ENCODE assay signal across 8 cellular contexts in the genomic region with DNA sequence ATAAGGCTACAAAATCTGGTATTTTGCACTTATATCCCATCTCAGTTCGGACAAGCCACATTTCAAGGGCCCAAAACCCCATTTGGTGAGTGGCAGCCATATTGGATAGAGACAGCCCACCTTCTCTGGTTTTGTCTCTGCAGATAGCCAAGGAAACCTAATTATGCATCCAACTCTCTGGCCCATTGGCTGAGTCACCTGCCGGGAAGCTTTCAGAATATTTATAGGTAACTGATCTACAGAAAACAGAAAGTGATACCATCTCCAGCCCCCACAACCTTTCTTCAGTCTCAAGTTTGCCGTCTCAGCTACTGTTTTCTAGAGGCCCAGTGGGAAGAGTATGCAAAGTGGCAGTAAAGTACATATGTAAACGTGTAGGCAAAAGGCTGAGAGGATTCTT. TPM values are rescaled to one million over a fixed set of nuclear protein-coding genes. Genes with fewer than 3 reads are reported as not detected.
DNase-seq lines count a peak whose midpoint lies in the region; ATAC-seq lines count a peak whose summit lies in the region.

No MANE protein-coding gene starts in this region.

- H3K4me1 ChIP-seq in CD4-positive, alpha-beta memory T cell (ENCODE audit: insufficient read depth, low read length) = peaks cover 63% of the 10 kb centered on the region

- H3K4me1 Mint-ChIP-seq in CD4-positive, alpha-beta memory T cell = peaks cover 38 to 69% (median 52%) of the 10 kb centered on the region in 4 donors
- H3K4me1 Mint-ChIP-seq in activated naive CD8-positive, alpha-beta T cell treated with anti-CD3 and anti-CD28 coated beads, Interleukin-2, amount 10 ng/mL, durations not matched to agents 7 days and 5 days = peaks cover 39% of the 10 kb centered on the region

- no peaks in the 10 kb centered on the region for H3K36me3 Mint-ChIP-seq in CD4-positive, alpha-beta memory T cell
- H3K36me3 Mint-ChIP-seq in activated naive CD8-positive, alpha-beta T cell treated with anti-CD3 and anti-CD28 coated beads, Interleukin-2, amount 10 ng/mL, durations not matched to agents 7 days and 5 days = peaks cover 4% of the 10 kb centered on the region

- POLR2A ChIA-PET in CD4-positive, alpha-beta memory T cell (lab: Charles Lee; ENCODE audit: partially characterized antibody) = interaction anchor here (0.7 to 1.1 kb wide), 2 partner anchors 35 to 1305 kb away, joined by 3 to 5 read pairs; no protein-coding TSS in a partner anchor
- POLR2A ChIA-PET in activated naive CD8-positive, alpha-beta T cell treated with anti-CD3 and anti-CD28 coated beads, Interleukin-2, amount 10 ng/mL, durations not matched to agents 7 days and 5 days (lab: Charles Lee) = interaction anchor here (0.7 to 1.6 kb wide), 4 partner anchors 35 to 303 kb away, joined by 3 to 4 read pairs (median 4); no protein-coding TSS in a partner anchor

- H3K9me3 ChIP-seq in CD4-positive, alpha-beta memory T cell (ENCODE audit: control insufficient read depth in 1 of 2, low read length in 2 of 2) = no peaks in the 10 kb centered on the region

- DNase-seq in CD4-positive, alpha-beta memory T cell = peak in 1 of 5 donors; percentile 18
- DNase-seq in activated naive CD8-positive, alpha-beta T cell treated with anti-CD3 and anti-CD28 coated beads, Interleukin-2, amount 10 ng/mL, durations not matched to agents 7 days and 5 days = no peak
- DNase-seq in HT-29 (ENCODE audit: low spot score) (no peak), NCI-H2081 treated with DMSO at 0.1 percent for 48 hours (lab: John Stamatoyannopoulos, UW) (no peak), cerebellar cortex (ENCODE audit: low spot score) (no peak), NCI-H2107 treated with DMSO at 0.1 percent for 48 hours (lab: John Stamatoyannopoulos, UW; ENCODE audit: unreplicated experiment) (no peak)

- H3K27me3 Mint-ChIP-seq in CD4-positive, alpha-beta memory T cell = no peaks in the 10 kb centered on the region
- H3K27me3 Mint-ChIP-seq in activated naive CD8-positive, alpha-beta T cell treated with anti-CD3 and anti-CD28 coated beads, Interleukin-2, amount 10 ng/mL, durations not matched to agents 7 days and 5 days = no peaks in the 10 kb centered on the region

- no peak overlapping the region for H3K27ac ChIP-seq in CD4-positive, alpha-beta memory T cell (ENCODE audit: low read depth, low read length)

- H3K4me3 Mint-ChIP-seq in CD4-positive, alpha-beta memory T cell = peak overlapping the region in 6 of 8 donors; percentile 22 to 70 (median 36)
- peak overlapping the region; percentile 20 for H3K4me3 Mint-ChIP-seq in activated naive CD8-positive, alpha-beta T cell treated with anti-CD3 and anti-CD28 coated beads, Interleukin-2, amount 10 ng/mL, durations not matched to agents 7 days and 5 days

- intact Hi-C loops in CD4-positive, alpha-beta memory T cell (cut with micrococcal nuclease) = no loop called here

- H3K27ac Mint-ChIP-seq in CD4-positive, alpha-beta memory T cell = peak overlapping the region; percentile 6 to 63 (median 49)
- H3K27ac Mint-ChIP-seq in activated naive CD8-positive, alpha-beta T cell treated with anti-CD3 and anti-CD28 coated beads, Interleukin-2, amount 10 ng/mL, durations not matched to agents 7 days and 5 days = peak overlapping the region; percentile 82

- ATAC-seq in GM19463 (IDR thresholded peaks at IDR 0.05; ENCODE audit: unreplicated experiment) (peak; percentile 97), HG03442 (IDR thresholded peaks at IDR 0.05; ENCODE audit: unreplicated experiment) (peak; percentile 93)
- ATAC-seq in activated naive CD8-positive, alpha-beta T cell treated with anti-CD3 and anti-CD28 coated beads, Interleukin-2, amount 10 ng/mL, durations not matched to agents 7 days and 5 days (ENCODE audit: low read depth) = peak; percentile 77

- CTCF ChIA-PET in CD4-positive, alpha-beta memory T cell (lab: Charles Lee; ENCODE audit: partially characterized antibody) = interaction anchor here (0.7 to 1.4 kb wide), 4 partner anchors 8 to 40 kb away, joined by 3 to 6 read pairs (median 3); no protein-coding TSS in a partner anchor

- H3K4me3 ChIP-seq in CD4-positive, alpha-beta memory T cell (ENCODE audit: low read length in 2 of 2) = no peak overlapping the region

- no peaks in the 10 kb centered on the region for H3K36me3 ChIP-seq in CD4-positive, alpha-beta memory T cell (ENCODE audit: insufficient read depth, low read length)

- H3K9me3 Mint-ChIP-seq in CD4-positive, alpha-beta memory T cell = peaks cover 0 to 1% (median 0%) of the 10 kb centered on the region in 8 donors
- H3K9me3 Mint-ChIP-seq in activated naive CD8-positive, alpha-beta T cell treated with anti-CD3 and anti-CD28 coated beads, Interleukin-2, amount 10 ng/mL, durations not matched to agents 7 days and 5 days = peaks cover 2% of the 10 kb centered on the region

- no peaks in the 10 kb centered on the region for H3K27me3 ChIP-seq in CD4-positive, alpha-beta memory T cell (ENCODE audit: insufficient read depth, low read length)

RNA-seq across cellular contexts. Expression of gene PPP1CC, which starts 33.7 kb away (rescaled TPM):
- total RNA-seq in CD4-positive, alpha-beta memory T cell = 100 to 1,000 TPM; 147 to 168 TPM
- 100 to 1,000 TPM; 140 to 216 TPM for polyA plus RNA-seq in CD4-positive, alpha-beta memory T cell
- total RNA-seq in activated naive CD8-positive, alpha-beta T cell treated with anti-CD3 and anti-CD28 coated beads, Interleukin-2, amount 10 ng/mL, durations not matched to agents 7 days and 5 days = 100 to 1,000 TPM; 156 to 160 TPM
- total RNA-seq in HT-29 (2014; rRNA removed; shearing (Covaris generic)) = 105 and 120 TPM in 2 replicates
